ENCODE assay signal across 1 cellular context in genomic region chr19:13155472-13156284, GRCh38.
A peak's percentile ranks its signal among the peaks of the same experiment; 100 is the strongest.
TF ChIP-seq lines count a peak whose summit lies in the region.

No MANE protein-coding gene starts in this region.

TF ChIP-seq in WTC11, 78 proteins besides CTCF, POLR2A, EP300 and RAD21 (continued from another document and continues in another):
- TF ChIP-seq AFF4 (CRISPR knock-in tag; IDR thresholded peaks at IDR 0.05; ENCODE audit: borderline replicate concordance) (no peak), EMX1 (CRISPR knock-in tag; IDR thresholded peaks at IDR 0.05) (peak; percentile 95), RELA (CRISPR knock-in tag; IDR thresholded peaks at IDR 0.05; ENCODE audit: borderline replicate concordance) (no peak), AR (CRISPR knock-in tag; IDR thresholded peaks at IDR 0.05) (peak; percentile 80; the same call in 1 of the 2 replicates), NFATC4 (CRISPR knock-in tag; IDR thresholded peaks at IDR 0.05) (peak; percentile 72), ZNF396 (CRISPR knock-in tag; IDR thresholded peaks at IDR 0.05; ENCODE audit: borderline replicate concordance) (no peak), SMAD4 (CRISPR knock-in tag; IDR thresholded peaks at IDR 0.05) (no peak), ZBTB21 (CRISPR knock-in tag; IDR thresholded peaks at IDR 0.05; ENCODE audit: borderline replicate concordance) (no peak), ATF1 (CRISPR knock-in tag; IDR thresholded peaks at IDR 0.05) (no peak), OVOL2 (CRISPR knock-in tag; IDR thresholded peaks at IDR 0.05; ENCODE audit: borderline replicate concordance) (no peak), PRRX2 (CRISPR knock-in tag; IDR thresholded peaks at IDR 0.05) (peak; percentile 85; the same call in 1 of the 2 replicates), ZNF671 (CRISPR knock-in tag; IDR thresholded peaks at IDR 0.05) (peak; percentile 75), ARID4B (CRISPR knock-in tag; IDR thresholded peaks at IDR 0.05; ENCODE audit: borderline replicate concordance) (peak; percentile 74; the same call in 1 of the 2 replicates), MYBL2 (CRISPR knock-in tag; IDR thresholded peaks at IDR 0.05) (no peak; the same call in 1 of the 2 replicates), RORB (CRISPR knock-in tag; IDR thresholded peaks at IDR 0.05) (no peak), USF1 (CRISPR knock-in tag; IDR thresholded peaks at IDR 0.05) (peak; percentile 61; the same call in 1 of the 2 replicates), NFE2L1 (CRISPR knock-in tag; IDR thresholded peaks at IDR 0.05) (no peak), ATF2 (CRISPR knock-in tag; IDR thresholded peaks at IDR 0.05; ENCODE audit: borderline replicate concordance, low read depth) (no peak), TEAD4 (CRISPR knock-in tag; IDR thresholded peaks at IDR 0.05) (no peak)
- TF ChIP-seq, protein P1, sequence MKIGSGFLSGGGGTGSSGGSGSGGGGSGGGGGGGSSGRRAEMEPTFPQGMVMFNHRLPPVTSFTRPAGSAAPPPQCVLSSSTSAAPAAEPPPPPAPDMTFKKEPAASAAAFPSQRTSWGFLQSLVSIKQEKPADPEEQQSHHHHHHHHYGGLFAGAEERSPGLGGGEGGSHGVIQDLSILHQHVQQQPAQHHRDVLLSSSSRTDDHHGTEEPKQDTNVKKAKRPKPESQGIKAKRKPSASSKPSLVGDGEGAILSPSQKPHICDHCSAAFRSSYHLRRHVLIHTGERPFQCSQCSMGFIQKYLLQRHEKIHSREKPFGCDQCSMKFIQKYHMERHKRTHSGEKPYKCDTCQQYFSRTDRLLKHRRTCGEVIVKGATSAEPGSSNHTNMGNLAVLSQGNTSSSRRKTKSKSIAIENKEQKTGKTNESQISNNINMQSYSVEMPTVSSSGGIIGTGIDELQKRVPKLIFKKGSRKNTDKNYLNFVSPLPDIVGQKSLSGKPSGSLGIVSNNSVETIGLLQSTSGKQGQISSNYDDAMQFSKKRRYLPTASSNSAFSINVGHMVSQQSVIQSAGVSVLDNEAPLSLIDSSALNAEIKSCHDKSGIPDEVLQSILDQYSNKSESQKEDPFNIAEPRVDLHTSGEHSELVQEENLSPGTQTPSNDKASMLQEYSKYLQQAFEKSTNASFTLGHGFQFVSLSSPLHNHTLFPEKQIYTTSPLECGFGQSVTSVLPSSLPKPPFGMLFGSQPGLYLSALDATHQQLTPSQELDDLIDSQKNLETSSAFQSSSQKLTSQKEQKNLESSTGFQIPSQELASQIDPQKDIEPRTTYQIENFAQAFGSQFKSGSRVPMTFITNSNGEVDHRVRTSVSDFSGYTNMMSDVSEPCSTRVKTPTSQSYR (CRISPR knock-in tag; IDR thresholded peaks at IDR 0.05): no peak
- TF ChIP-seq, protein P2, sequence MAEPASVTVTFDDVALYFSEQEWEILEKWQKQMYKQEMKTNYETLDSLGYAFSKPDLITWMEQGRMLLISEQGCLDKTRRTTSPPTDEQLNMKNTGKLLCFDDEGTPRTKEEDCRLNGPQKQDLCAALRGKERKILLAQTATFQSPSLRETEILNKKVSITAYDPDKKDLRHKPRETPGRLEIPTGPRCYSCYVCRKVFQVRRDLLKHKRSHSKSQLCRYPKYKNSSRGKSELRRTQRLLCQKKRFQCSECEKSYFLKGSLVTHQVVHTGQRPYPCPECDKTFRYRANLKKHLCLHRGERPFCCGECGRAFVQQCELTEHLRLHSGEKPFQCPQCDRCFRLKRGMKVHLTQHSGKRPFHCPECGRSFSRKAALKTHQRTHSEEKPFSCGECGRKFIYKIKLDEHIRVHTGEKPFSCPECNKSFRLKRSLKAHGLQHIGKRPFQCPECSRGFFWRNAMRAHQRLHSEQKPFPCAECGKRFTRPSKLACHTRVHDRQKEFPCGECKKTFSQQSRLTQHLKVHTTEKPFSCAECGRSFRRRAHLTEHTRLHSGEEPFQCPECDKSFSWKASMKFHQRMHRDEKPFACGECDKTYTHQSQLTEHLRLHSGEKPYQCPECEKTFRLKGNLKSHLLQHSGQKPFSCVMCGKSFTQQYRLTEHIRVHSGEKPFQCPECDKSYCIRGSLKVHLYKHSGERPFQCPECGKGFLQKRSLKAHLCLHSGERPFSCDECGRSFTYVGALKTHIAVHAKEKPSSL (CRISPR knock-in tag; conservative IDR thresholded peaks at IDR 0.05): peak; percentile 35; the same call in 1 of the 2 replicates
- TF ChIP-seq, protein P3, sequence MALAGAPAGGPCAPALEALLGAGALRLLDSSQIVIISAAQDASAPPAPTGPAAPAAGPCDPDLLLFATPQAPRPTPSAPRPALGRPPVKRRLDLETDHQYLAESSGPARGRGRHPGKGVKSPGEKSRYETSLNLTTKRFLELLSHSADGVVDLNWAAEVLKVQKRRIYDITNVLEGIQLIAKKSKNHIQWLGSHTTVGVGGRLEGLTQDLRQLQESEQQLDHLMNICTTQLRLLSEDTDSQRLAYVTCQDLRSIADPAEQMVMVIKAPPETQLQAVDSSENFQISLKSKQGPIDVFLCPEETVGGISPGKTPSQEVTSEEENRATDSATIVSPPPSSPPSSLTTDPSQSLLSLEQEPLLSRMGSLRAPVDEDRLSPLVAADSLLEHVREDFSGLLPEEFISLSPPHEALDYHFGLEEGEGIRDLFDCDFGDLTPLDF (CRISPR knock-in tag; IDR thresholded peaks at IDR 0.05): no peak
- TF ChIP-seq, protein P4, sequence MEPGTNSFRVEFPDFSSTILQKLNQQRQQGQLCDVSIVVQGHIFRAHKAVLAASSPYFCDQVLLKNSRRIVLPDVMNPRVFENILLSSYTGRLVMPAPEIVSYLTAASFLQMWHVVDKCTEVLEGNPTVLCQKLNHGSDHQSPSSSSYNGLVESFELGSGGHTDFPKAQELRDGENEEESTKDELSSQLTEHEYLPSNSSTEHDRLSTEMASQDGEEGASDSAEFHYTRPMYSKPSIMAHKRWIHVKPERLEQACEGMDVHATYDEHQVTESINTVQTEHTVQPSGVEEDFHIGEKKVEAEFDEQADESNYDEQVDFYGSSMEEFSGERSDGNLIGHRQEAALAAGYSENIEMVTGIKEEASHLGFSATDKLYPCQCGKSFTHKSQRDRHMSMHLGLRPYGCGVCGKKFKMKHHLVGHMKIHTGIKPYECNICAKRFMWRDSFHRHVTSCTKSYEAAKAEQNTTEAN (CRISPR knock-in tag; IDR thresholded peaks at IDR 0.05): no peak
- TF ChIP-seq, protein P5, sequence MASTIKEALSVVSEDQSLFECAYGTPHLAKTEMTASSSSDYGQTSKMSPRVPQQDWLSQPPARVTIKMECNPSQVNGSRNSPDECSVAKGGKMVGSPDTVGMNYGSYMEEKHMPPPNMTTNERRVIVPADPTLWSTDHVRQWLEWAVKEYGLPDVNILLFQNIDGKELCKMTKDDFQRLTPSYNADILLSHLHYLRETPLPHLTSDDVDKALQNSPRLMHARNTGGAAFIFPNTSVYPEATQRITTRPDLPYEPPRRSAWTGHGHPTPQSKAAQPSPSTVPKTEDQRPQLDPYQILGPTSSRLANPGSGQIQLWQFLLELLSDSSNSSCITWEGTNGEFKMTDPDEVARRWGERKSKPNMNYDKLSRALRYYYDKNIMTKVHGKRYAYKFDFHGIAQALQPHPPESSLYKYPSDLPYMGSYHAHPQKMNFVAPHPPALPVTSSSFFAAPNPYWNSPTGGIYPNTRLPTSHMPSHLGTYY (CRISPR knock-in tag; IDR thresholded peaks at IDR 0.05): peak; percentile 94
- TF ChIP-seq, protein P6, sequence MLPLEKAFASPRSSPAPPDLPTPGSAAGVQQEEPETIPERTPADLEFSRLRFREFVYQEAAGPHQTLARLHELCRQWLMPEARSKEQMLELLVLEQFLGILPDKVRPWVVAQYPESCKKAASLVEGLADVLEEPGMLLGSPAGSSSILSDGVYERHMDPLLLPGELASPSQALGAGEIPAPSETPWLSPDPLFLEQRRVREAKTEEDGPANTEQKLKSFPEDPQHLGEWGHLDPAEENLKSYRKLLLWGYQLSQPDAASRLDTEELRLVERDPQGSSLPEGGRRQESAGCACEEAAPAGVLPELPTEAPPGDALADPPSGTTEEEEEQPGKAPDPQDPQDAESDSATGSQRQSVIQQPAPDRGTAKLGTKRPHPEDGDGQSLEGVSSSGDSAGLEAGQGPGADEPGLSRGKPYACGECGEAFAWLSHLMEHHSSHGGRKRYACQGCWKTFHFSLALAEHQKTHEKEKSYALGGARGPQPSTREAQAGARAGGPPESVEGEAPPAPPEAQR (CRISPR knock-in tag; IDR thresholded peaks at IDR 0.05): no peak
- TF ChIP-seq, protein P7, sequence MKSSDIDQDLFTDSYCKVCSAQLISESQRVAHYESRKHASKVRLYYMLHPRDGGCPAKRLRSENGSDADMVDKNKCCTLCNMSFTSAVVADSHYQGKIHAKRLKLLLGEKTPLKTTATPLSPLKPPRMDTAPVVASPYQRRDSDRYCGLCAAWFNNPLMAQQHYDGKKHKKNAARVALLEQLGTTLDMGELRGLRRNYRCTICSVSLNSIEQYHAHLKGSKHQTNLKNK (CRISPR knock-in tag; IDR thresholded peaks at IDR 0.05): no peak; the same call in 1 of the 2 replicates
